In the genomic region with DNA sequence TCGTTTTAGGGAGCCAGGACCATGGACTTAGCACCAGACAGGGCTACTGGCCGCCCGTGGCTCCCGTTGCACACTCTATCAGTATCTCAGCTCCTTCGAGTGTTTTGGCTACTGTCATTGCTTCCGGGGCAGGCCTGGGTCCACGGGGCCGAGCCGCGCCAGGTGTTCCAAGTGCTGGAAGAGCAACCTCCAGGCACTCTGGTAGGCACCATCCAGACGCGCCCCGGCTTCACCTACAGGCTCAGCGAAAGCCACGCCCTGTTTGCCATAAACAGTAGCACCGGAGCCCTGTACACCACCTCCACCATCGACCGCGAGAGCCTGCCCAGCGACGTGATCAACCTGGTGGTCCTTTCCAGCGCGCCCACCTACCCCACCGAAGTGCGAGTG, we compare ENCODE assay signal across 9 cellular contexts. TPM values are rescaled to one million over a fixed set of nuclear protein-coding genes. Genes with fewer than 3 reads are reported as not detected.
DNase-seq lines count a peak whose midpoint lies in the region; ATAC-seq and TF ChIP-seq lines count a peak whose summit lies in the region.
"Had no signal": no experiment of that assay in that cellular context is flagged by ENCODE, and none has a peak within 500 bp of the region (broad histone marks: within the 10 kb centered on the region; RNA-seq: fewer than 3 reads in every experiment).

No MANE protein-coding gene starts in this region.

- no peak overlapping the region for H3K27ac Mint-ChIP-seq in memory B cell

- in situ Hi-C loops in transverse colon (cut with MboI; ENCODE audit: low pct_ligation_motif_present in 1 of 4, low pct_unique_long_range_greater_than_20kb in 1 of 4, low sequenced_read_pairs in 3 of 4): loop anchor here in 3 of 4 donors (10.0 to 25.0 kb wide), 2 partner anchors 421 to 428 kb away; no protein-coding TSS in a partner anchor

- peak; percentile 46 for DNase-seq in DMS53 treated with DMSO at 0.1 percent for 48 hours (lab: John Stamatoyannopoulos, UW; ENCODE audit: unreplicated experiment)
- peak; percentile 76 for DNase-seq in NCI-H69 (lab: John Stamatoyannopoulos, UW)
- DNase-seq in ecto neural progenitor cell (ENCODE audit: low spot score): peak; percentile 59
- DNase-seq in memory B cell (ENCODE audit: low spot score in 2 of 2): no peak
- DNase-seq in transverse colon: peak; percentile 15
- no peak for DNase-seq in occipital lobe (lab: John Stamatoyannopoulos, UW)
- DNase-seq in T-helper 9 cell: no peak
- no peak for DNase-seq in EL

- no peak for TF ChIP-seq CTCF in transverse colon (IDR thresholded peaks at IDR 0.05)

- peaks cover 45% of the 10 kb centered on the region for H3K27me3 ChIP-seq in transverse colon

- peak overlapping the region; percentile 82 to 93 (median 88) for H3K27ac ChIP-seq in transverse colon
- H3K27ac ChIP-seq: neutrophil had no signal

- 5% methylated on average over 20 of the region's 25 CpGs; no CpG with 5 or more reads in 1 of the 2 donors for WGBS in transverse colon (ENCODE audit: low coverage in 1 of 2), 2 donors

- no peaks in the 10 kb centered on the region for H3K36me3 ChIP-seq in transverse colon
- H3K36me3 ChIP-seq: neutrophil had no signal

- no peaks in the 10 kb centered on the region for H3K36me3 Mint-ChIP-seq in memory B cell

- H3K27me3 Mint-ChIP-seq in memory B cell: peaks cover 22% of the 10 kb centered on the region

- intact Hi-C loops in transverse colon (cut with DNase I; ENCODE audit: low total_unique reads): loop anchor here (10.0 kb wide), 1 partner anchor 158 kb away; no protein-coding TSS in a partner anchor

- no peak for ATAC-seq in memory B cell (ENCODE audit: low read depth)

- TF ChIP-seq POLR2A in transverse colon (IDR thresholded peaks at IDR 0.05): no peak

- H3K4me3 ChIP-seq in transverse colon: peak overlapping the region; percentile 45 to 69 (median 68)

- peaks cover 0 to 16% (median 9%) of the 10 kb centered on the region in 4 donors for H3K4me1 ChIP-seq in transverse colon

- no peaks in the 10 kb centered on the region for H3K9me3 ChIP-seq in transverse colon
- H3K9me3 ChIP-seq: neutrophil had no signal

- peak overlapping the region; percentile 66 for H3K4me3 Mint-ChIP-seq in memory B cell

- H3K4me1 Mint-ChIP-seq in memory B cell: peaks cover 18% of the 10 kb centered on the region

- no peak for TF ChIP-seq EP300 in transverse colon (IDR thresholded peaks at IDR 0.05; ENCODE audit: low read depth)

- no peaks in the 10 kb centered on the region for H3K9me3 Mint-ChIP-seq in memory B cell

RNA-seq across cellular contexts. Expression of gene FAT4, which starts 1.6 kb away (rescaled TPM):
- total RNA-seq in transverse colon: 10 to 100 TPM in 2 of 4 donors, 1 to 10 TPM in 2; 4.1 to 15.9 (median 9.3) TPM
- 95.3 TPM for total RNA-seq in occipital lobe

Comparison
In these comparisons a context has a peak if more than half of its experiments do, and no peak if none do; other contexts are left out.
1. DNase-seq: peak in DMS53 treated with DMSO at 0.1 percent for 48 hours (single experiment), NCI-H69 (single experiment), ecto neural progenitor cell (single experiment) and transverse colon (single experiment); none in memory B cell (0 of 2), occipital lobe (single experiment), T-helper 9 cell (single experiment) and EL (single experiment).